8 cellular contexts compared by ENCODE assay signal in genomic region chr19:35757749-35758608, GRCh38. TPM values are rescaled to one million over a fixed set of nuclear protein-coding genes. Genes with fewer than 3 reads are reported as not detected.
DNase-seq lines count a peak whose midpoint lies in the region; ATAC-seq and TF ChIP-seq lines count a peak whose summit lies in the region.

Gene PROSER3, plus strand, starts transcription at chr19:35758176. Its CDS starts 40 bp downstream, at chr19:35758216.

- peaks cover 6% of the 10 kb centered on the region for H3K36me3 Mint-ChIP-seq in T-helper 17 cell (ENCODE audit: low read depth)
- peaks cover 17% of the 10 kb centered on the region for H3K36me3 Mint-ChIP-seq in progenitor cell of endocrine pancreas (ENCODE audit: insufficient read depth)

- H3K4me1 ChIP-seq in left ventricle myocardium inferior, result peaks cover 56% of the 10 kb centered on the region
- no peaks in the 10 kb centered on the region for H3K4me1 ChIP-seq in urinary bladder (ENCODE audit: insufficient read depth)

- H3K9me3 ChIP-seq in T-helper 17 cell (ENCODE audit: control insufficient read depth, low read length, poor library complexity, severe bottlenecking), result no peaks in the 10 kb centered on the region
- no peaks in the 10 kb centered on the region for H3K9me3 ChIP-seq in left ventricle myocardium inferior (replicated peaks)

- H3K27ac Mint-ChIP-seq in T-helper 17 cell (peak within 1 kb of the TSS; percentile 93), progenitor cell of endocrine pancreas (peak within 1 kb of the TSS; percentile 91)

- peak; percentile 99 for DNase-seq in NCI-H1694 treated with DMSO at 0.1 percent for 48 hours (lab: John Stamatoyannopoulos, UW)
- DNase-seq in T-helper 17 cell, result peak; percentile 91 to 97 (median 97)
- peak; percentile 78 to 100 (median 98) for DNase-seq in amygdala (lab: John Stamatoyannopoulos, UW)
- DNase-seq in left ventricle myocardium inferior, result peak; percentile 97
- DNase-seq in progenitor cell of endocrine pancreas (ENCODE audit: low spot score, unreplicated experiment), result peak; percentile 97

- H3K4me3 Mint-ChIP-seq in T-helper 17 cell (peak within 1 kb of the TSS; percentile 99), progenitor cell of endocrine pancreas (ENCODE audit: low read depth) (peak within 1 kb of the TSS; percentile 94)

- peak; percentile 95 for ATAC-seq in HG02885 (IDR thresholded peaks at IDR 0.05; ENCODE audit: poor library complexity, unreplicated experiment)
- peak; percentile 96 for ATAC-seq in T-helper 17 cell

- under 1% methylated on average over 53 of the region's 53 CpGs for WGBS in urinary bladder

- intact Hi-C loops in left ventricle myocardium inferior (cut with micrococcal nuclease), result no loop called here

- H3K27me3 ChIP-seq in left ventricle myocardium inferior (ENCODE audit: low read depth), result no peaks in the 10 kb centered on the region

- H3K4me1 Mint-ChIP-seq in T-helper 17 cell, result peaks cover 24% of the 10 kb centered on the region
- peaks cover 12% of the 10 kb centered on the region for H3K4me1 Mint-ChIP-seq in progenitor cell of endocrine pancreas (ENCODE audit: low read depth)

- H3K27me3 Mint-ChIP-seq in T-helper 17 cell (no peaks in the 10 kb centered on the region), progenitor cell of endocrine pancreas (peaks cover 20% of the 10 kb centered on the region)

- TF ChIP-seq CTCF in left ventricle myocardium inferior (IDR thresholded peaks at IDR 0.05; ENCODE audit: borderline replicate concordance), result no peak
- TF ChIP-seq CTCF in progenitor cell of endocrine pancreas (IDR thresholded peaks at IDR 0.05; ENCODE audit: unreplicated experiment), result no peak

- peak within 1 kb of the TSS; percentile 99 for H3K27ac ChIP-seq in left ventricle myocardium inferior (replicated peaks)
- H3K27ac ChIP-seq in urinary bladder (ENCODE audit: low read depth), result peak within 1 kb of the TSS; percentile 92

- peak within 1 kb of the TSS; percentile 100 for H3K4me3 ChIP-seq in left ventricle myocardium inferior
- peak within 1 kb of the TSS; percentile 64 for H3K4me3 ChIP-seq in urinary bladder (ENCODE audit: low read depth, low read length)

- TF ChIP-seq POLR2A in GM15510 (IDR thresholded peaks at IDR 0.05; ENCODE audit: borderline replicate concordance, extremely low read depth, insufficient read length), result peak; percentile 80

- H3K9me3 Mint-ChIP-seq in progenitor cell of endocrine pancreas (ENCODE audit: low read depth), result no peaks in the 10 kb centered on the region

- H3K36me3 ChIP-seq in left ventricle myocardium inferior, result peaks cover 24% of the 10 kb centered on the region
- H3K36me3 ChIP-seq in urinary bladder (ENCODE audit: insufficient read depth), result no peaks in the 10 kb centered on the region

RNA-seq across cellular contexts. Expression of gene PROSER3, which starts in this region (rescaled TPM):
- total RNA-seq in T-helper 17 cell, result 10 to 100 TPM; 36.2 to 36.6 TPM
- total RNA-seq in left ventricle myocardium inferior, result 4.8 TPM
- total RNA-seq in progenitor cell of endocrine pancreas, result 58.6 and 62.3 TPM in 2 replicates
- 6.8 TPM for total RNA-seq in urinary bladder
- polyA plus RNA-seq in urinary bladder, result 12.2 TPM

Comparison
In these comparisons a context has a peak if more than half of its experiments do, and no peak if none do; other contexts are left out.
1. Peak in every context shown above with its lines: DNase-seq, ATAC-seq, H3K4me3 ChIP-seq and H3K27ac ChIP-seq.